ENCODE assay signal across 17 cellular contexts in the genomic region with DNA sequence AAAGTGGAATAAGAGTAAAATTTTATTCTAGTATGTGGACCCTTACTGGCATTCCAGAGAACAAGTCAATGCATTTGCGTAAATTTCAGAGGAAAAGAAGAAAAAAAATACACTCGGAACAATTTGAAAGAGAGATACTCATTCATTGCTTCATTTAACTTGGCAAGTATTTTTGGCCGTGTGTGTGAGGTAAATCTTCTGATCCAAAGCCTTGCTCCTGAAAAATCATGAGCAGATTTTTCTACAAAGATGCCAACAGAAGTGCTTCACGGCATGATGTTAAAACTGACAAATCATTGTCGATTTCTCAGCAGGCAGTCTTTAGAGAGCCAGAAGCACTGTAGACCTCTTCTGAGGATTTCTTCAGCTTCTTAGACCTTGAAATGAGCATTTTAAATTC.
A peak's percentile ranks its signal among the peaks of the same experiment; 100 is the strongest.
DNase-seq lines count a peak whose midpoint lies in the region; ATAC-seq and TF ChIP-seq lines count a peak whose summit lies in the region.
"Had no signal": no experiment of that assay in that cellular context is flagged by ENCODE, and none has a peak within 500 bp of the region (broad histone marks: within the 10 kb centered on the region; RNA-seq: fewer than 3 reads in every experiment).

No MANE protein-coding gene starts in this region.

- H3K27me3 ChIP-seq in ascending aorta (no peaks in the 10 kb centered on the region), gastroesophageal sphincter (no peaks in the 10 kb centered on the region), uterus (no peaks in the 10 kb centered on the region)
- H3K27me3 ChIP-seq: BLaER1 treated with 17β-estradiol and CSF1 and Interleukin-3, amounts not matched to agents 10 nM and 100 nM had no signal

- WGBS in gastroesophageal sphincter (ENCODE audit: low coverage in 1 of 2), 2 donors, result 45 to 56% methylated on average over 4 to 5 of the region's 5 CpGs

- TF ChIP-seq POLR2A in gastroesophageal sphincter (IDR thresholded peaks at IDR 0.05) (no peak), uterus (IDR thresholded peaks at IDR 0.05) (no peak)

- H3K36me3 ChIP-seq in ascending aorta (no peaks in the 10 kb centered on the region), gastroesophageal sphincter (no peaks in the 10 kb centered on the region), uterus (no peaks in the 10 kb centered on the region)
- H3K36me3 ChIP-seq: BLaER1 treated with 17β-estradiol and CSF1 and Interleukin-3, amounts not matched to agents 10 nM and 100 nM had no signal

- DNase-seq in ascending aorta (ENCODE audit: low spot score in 2 of 2) (no peak), sciatic nerve (ENCODE audit: low spot score) (no peak), uterus (no peak), NCI-H2029 treated with DMSO at 0.1 percent for 48 hours (lab: John Stamatoyannopoulos, UW) (no peak)
- DNase-seq: Calu3; CD8-positive, alpha-beta T cell; DND-41; EL; GOT3; H7; HFFc6; IMR-90 had no signal

- TF ChIP-seq EP300 in gastroesophageal sphincter (IDR thresholded peaks at IDR 0.05), result no peak

- H3K4me3 ChIP-seq in ascending aorta, result peak overlapping the region in 1 of 2 donors; percentile 22
- no peak overlapping the region for H3K4me3 ChIP-seq in gastroesophageal sphincter
- H3K4me3 ChIP-seq in uterus, result no peak overlapping the region
- H3K4me3 ChIP-seq: BLaER1 treated with 17β-estradiol and CSF1 and Interleukin-3, amounts not matched to agents 10 nM and 100 nM; GM12878 had no signal

- peak; percentile 70 for ATAC-seq in gastroesophageal sphincter
- peak; percentile 74 for ATAC-seq in sciatic nerve
- no peak for ATAC-seq in GM21390 (IDR thresholded peaks at IDR 0.05; ENCODE audit: unreplicated experiment)
- ATAC-seq: CD8-positive, alpha-beta T cell; GM12878; HCT116 had no signal

- TF ChIP-seq CTCF in ascending aorta (IDR thresholded peaks at IDR 0.05), result no peak
- TF ChIP-seq CTCF in gastroesophageal sphincter (IDR thresholded peaks at IDR 0.05), result no peak
- no peak for TF ChIP-seq CTCF in uterus (IDR thresholded peaks at IDR 0.05)

- H3K9me3 ChIP-seq in ascending aorta (peaks cover 0 to 3% of the 10 kb centered on the region in 2 donors), gastroesophageal sphincter (peaks cover 0 to 6% (median 0%) of the 10 kb centered on the region in 3 donors), uterus (peaks cover 0 to 3% of the 10 kb centered on the region in 2 donors)

- H3K27ac ChIP-seq in ascending aorta, result peak overlapping the region; percentile 21 to 26
- no peak overlapping the region for H3K27ac ChIP-seq in gastroesophageal sphincter
- peak overlapping the region; percentile 10 to 36 for H3K27ac ChIP-seq in uterus
- H3K27ac ChIP-seq: BLaER1 treated with 17β-estradiol and CSF1 and Interleukin-3, amounts not matched to agents 10 nM and 100 nM had no signal

- intact Hi-C loops in ascending aorta (cut with DNase I) (no loop called here), sciatic nerve (cut with DNase I) (no loop called here), uterus (cut with DNase I; ENCODE audit: low total_unique reads) (no loop called here)

- H3K4me1 ChIP-seq in ascending aorta (peaks cover 0 to 4% of the 10 kb centered on the region in 2 donors), gastroesophageal sphincter (no peaks in the 10 kb centered on the region), uterus (no peaks in the 10 kb centered on the region)
- H3K4me1 ChIP-seq: BLaER1 treated with 17β-estradiol and CSF1 and Interleukin-3, amounts not matched to agents 10 nM and 100 nM had no signal

Comparison
In these comparisons a context has a peak if more than half of its experiments do, and no peak if none do; other contexts are left out.
1. H3K27ac ChIP-seq: peak in ascending aorta (2 of 2) and uterus (2 of 2); none in gastroesophageal sphincter (0 of 4).